Comparison of ENCODE assay signal across 15 cellular contexts in the genomic region with DNA sequence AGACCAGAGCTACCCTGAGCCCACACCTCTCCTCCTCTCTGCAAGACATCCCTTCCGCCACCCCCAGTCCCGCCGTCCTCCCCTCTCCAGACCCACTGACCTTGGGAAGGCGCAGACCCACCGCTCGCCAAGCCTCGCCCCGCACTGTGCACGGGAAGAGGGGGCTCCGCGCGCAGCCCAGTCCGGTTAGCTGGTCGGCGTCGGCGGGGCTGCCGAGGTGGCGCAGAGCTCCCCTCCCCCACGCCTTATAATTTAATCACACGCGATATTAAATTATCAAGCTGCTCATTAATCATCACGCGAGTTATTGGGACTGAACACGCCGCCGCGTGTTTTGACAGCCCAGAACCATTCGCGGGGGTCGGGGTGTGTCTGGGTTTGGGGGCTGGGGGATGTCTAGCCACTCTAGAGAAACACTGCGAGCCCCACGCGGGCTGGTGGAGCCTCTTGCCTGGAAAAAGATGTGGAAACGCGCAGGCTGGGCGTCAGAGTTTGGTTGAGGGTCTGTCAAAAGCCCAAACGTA. TPM values are rescaled to one million over a fixed set of nuclear protein-coding genes. Genes with fewer than 3 reads are reported as not detected.
A peak's percentile ranks its signal among the peaks of the same experiment; 100 is the strongest.
DNase-seq lines count a peak whose midpoint lies in the region; ATAC-seq lines count a peak whose summit lies in the region.
"Had no signal": no experiment of that assay in that cellular context is flagged by ENCODE, and none has a peak within 500 bp of the region (broad histone marks: within the 10 kb centered on the region; RNA-seq: fewer than 3 reads in every experiment).

Gene LINC00237, minus strand, starts transcription at position 188 of the 524 bp plus-strand sequence.

- H3K36me3 ChIP-seq in iPS-15b (ENCODE audit: control insufficient read depth, insufficient read depth, low read length) (no peaks in the 10 kb centered on the region), skeletal muscle tissue (ENCODE audit: control insufficient read depth in 3 of 3, insufficient read depth in 3 of 3, low read length in 3 of 3) (no peaks in the 10 kb centered on the region)

- peaks cover 82% of the 10 kb centered on the region for H3K27me3 Mint-ChIP-seq in activated CD4-positive, alpha-beta T cell treated with anti-CD3 and anti-CD28 coated beads, Interleukin-2, amount 10 ng/mL, durations not matched to agents 7 days and 5 days
- peaks cover 71% of the 10 kb centered on the region for H3K27me3 Mint-ChIP-seq in T-helper 17 cell

- H3K27ac ChIP-seq in skeletal muscle tissue (ENCODE audit: low read depth, low read length) = no peak within 1 kb of the TSS

- H3K4me1 ChIP-seq in iPS-15b (ENCODE audit: control insufficient read depth, insufficient read depth, low read length) (peaks cover 18% of the 10 kb centered on the region), skeletal muscle tissue (ENCODE audit: control insufficient read depth in 3 of 3, insufficient read depth in 3 of 3, low read length in 3 of 3) (peaks cover 7 to 20% (median 18%) of the 10 kb centered on the region in 3 donors)

- peak within 1 kb of the TSS; percentile 16 for H3K4me3 Mint-ChIP-seq in activated CD4-positive, alpha-beta T cell treated with anti-CD3 and anti-CD28 coated beads, Interleukin-2, amount 10 ng/mL, durations not matched to agents 7 days and 5 days
- peak within 1 kb of the TSS; percentile 43 for H3K4me3 Mint-ChIP-seq in T-helper 17 cell

- H3K36me3 Mint-ChIP-seq in activated CD4-positive, alpha-beta T cell treated with anti-CD3 and anti-CD28 coated beads, Interleukin-2, amount 10 ng/mL, durations not matched to agents 7 days and 5 days (ENCODE audit: low read depth) = no peaks in the 10 kb centered on the region
- no peaks in the 10 kb centered on the region for H3K36me3 Mint-ChIP-seq in T-helper 17 cell (ENCODE audit: low read depth)

- POLR2A ChIA-PET in activated CD4-positive, alpha-beta T cell treated with anti-CD3 and anti-CD28 coated beads, Interleukin-2, amount 10 ng/mL, durations not matched to agents 7 days and 5 days (lab: Charles Lee) = no interaction called here

- H3K9ac ChIP-seq in iPS-15b (ENCODE audit: low read depth, low read length) (peak within 1 kb of the TSS; percentile 47), skeletal muscle tissue (ENCODE audit: low read depth in 1 of 3, low read length in 3 of 3) (peak within 1 kb of the TSS in 1 of 3 donors; percentile 25)

- CTCF ChIA-PET in activated CD4-positive, alpha-beta T cell treated with anti-CD3 and anti-CD28 coated beads, Interleukin-2, amount 10 ng/mL, durations not matched to agents 7 days and 5 days (lab: Charles Lee) = interaction anchor here (0.6 to 1.0 kb wide), 2 partner anchors 22 to 399 kb away, joined by 3 read pairs; no protein-coding TSS in a partner anchor

- H3K4me1 Mint-ChIP-seq in activated CD4-positive, alpha-beta T cell treated with anti-CD3 and anti-CD28 coated beads, Interleukin-2, amount 10 ng/mL, durations not matched to agents 7 days and 5 days = peaks cover 31% of the 10 kb centered on the region
- H3K4me1 Mint-ChIP-seq in T-helper 17 cell = peaks cover 14% of the 10 kb centered on the region

- H3K4me3 ChIP-seq in iPS-15b (ENCODE audit: low read depth, low read length) (peak within 1 kb of the TSS; percentile 68), skeletal muscle tissue (ENCODE audit: low read length in 3 of 3) (peak within 1 kb of the TSS in 2 of 3 donors; percentile 26 to 49)

- DNase-seq in activated CD4-positive, alpha-beta T cell treated with anti-CD3 and anti-CD28 coated beads, Interleukin-2, amount 10 ng/mL, durations not matched to agents 7 days and 5 days = no peak
- DNase-seq in activated CD4-positive, alpha-beta T cell treated with anti-CD3 and anti-CD28 coated beads, Interleukin-2, amount 50 U/mL, for 4 hours = no peak
- DNase-seq in T-helper 17 cell = no peak
- DNase-seq: activated CD4-positive, alpha-beta T cell treated with anti-CD3 and anti-CD28 coated beads for 4 hours; activated naive CD4-positive, alpha-beta T cell treated with Interleukin-2 at 50 U/mL for 16 hours; DMS53; MV-4-11 had no signal

- no peaks in the 10 kb centered on the region for H3K9me3 Mint-ChIP-seq in activated CD4-positive, alpha-beta T cell treated with anti-CD3 and anti-CD28 coated beads, Interleukin-2, amount 10 ng/mL, durations not matched to agents 7 days and 5 days

- ATAC-seq in T-helper 17 cell (no peak), GM18868 (IDR thresholded peaks at IDR 0.05; ENCODE audit: unreplicated experiment) (no peak), GM21515 (IDR thresholded peaks at IDR 0.05; ENCODE audit: unreplicated experiment) (no peak), HG02884 (IDR thresholded peaks at IDR 0.05; ENCODE audit: unreplicated experiment) (no peak)
- ATAC-seq: Panc1 had no signal

- no peak within 1 kb of the TSS for H3K27ac Mint-ChIP-seq in activated CD4-positive, alpha-beta T cell treated with anti-CD3 and anti-CD28 coated beads, Interleukin-2, amount 10 ng/mL, durations not matched to agents 7 days and 5 days
- no peak within 1 kb of the TSS for H3K27ac Mint-ChIP-seq in T-helper 17 cell

- H3K9me3 ChIP-seq in T-helper 17 cell (ENCODE audit: control insufficient read depth, low read length, poor library complexity, severe bottlenecking) (peaks cover 3% of the 10 kb centered on the region), iPS-15b (ENCODE audit: control insufficient read depth, insufficient read depth, low read length) (no peaks in the 10 kb centered on the region), skeletal muscle tissue (ENCODE audit: control insufficient read depth in 3 of 3, low read length in 3 of 3) (no peaks in the 10 kb centered on the region)

- H3K27me3 ChIP-seq in iPS-15b (ENCODE audit: control insufficient read depth, insufficient read depth, low read length) = peaks cover 77% of the 10 kb centered on the region
- H3K27me3 ChIP-seq in skeletal muscle tissue (ENCODE audit: control insufficient read depth in 3 of 3, insufficient read depth in 3 of 3, low read length in 3 of 3) = peaks cover 57 to 69% (median 63%) of the 10 kb centered on the region in 3 donors

RNA-seq across cellular contexts. Expression of gene LINC00237, which starts in this region (rescaled TPM):
- total RNA-seq in activated CD4-positive, alpha-beta T cell treated with anti-CD3 and anti-CD28 coated beads, Interleukin-2, amount 10 ng/mL, durations not matched to agents 7 days and 5 days = not detected
- not detected for total RNA-seq in T-helper 17 cell
- 0.52 TPM for total RNA-seq in skeletal muscle tissue
- total RNA-seq: fibroblast of villous mesenchyme, NCI-H460 had no signal
